8 cellular contexts compared by ENCODE assay signal in the genomic region with DNA sequence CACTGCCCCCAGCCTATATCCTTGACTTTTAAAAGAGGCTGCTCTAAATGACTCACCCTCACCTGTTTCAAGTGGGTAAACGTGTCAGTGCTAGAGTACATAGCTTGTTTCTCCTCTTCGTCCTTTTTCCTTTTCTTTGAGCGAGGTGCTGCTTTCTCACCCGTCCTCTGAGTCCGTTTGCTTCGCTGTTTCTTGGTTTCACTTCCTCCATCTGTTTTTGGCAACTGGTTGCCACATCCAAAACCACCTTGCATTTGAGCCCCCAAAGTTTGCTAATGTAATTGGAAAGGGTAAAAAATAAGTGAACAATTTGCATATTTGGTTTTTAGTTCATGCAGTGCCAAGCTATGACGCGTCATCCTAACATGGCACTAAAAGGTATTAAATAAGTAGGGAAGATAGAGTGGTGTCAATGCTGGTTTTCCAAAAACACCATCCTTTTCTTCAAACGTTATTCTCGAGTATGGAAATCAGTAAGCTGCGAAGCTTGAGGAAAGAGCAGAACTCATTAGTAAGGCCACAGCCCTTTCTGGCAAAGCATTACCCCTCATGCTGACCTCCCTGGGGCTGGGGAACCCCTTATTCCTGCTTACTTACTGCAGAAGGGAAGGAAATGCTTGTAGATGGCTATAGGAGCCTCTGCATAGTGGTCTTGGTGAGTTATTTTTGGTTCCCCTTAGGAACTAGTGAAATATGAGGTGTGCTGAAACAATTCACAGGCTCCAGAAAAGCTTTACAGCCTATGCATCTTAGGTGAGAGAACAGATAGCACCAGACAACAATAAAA.
DNase-seq lines count a peak whose midpoint lies in the region; ATAC-seq, FAIRE-seq and TF ChIP-seq lines count a peak whose summit lies in the region.

No MANE protein-coding gene starts in this region.

- H4K20me1 ChIP-seq in HepG2 (ENCODE audit: insufficient read depth, low read length) (no peaks in the 10 kb centered on the region), PC-9 (ENCODE audit: insufficient read depth) (no peaks in the 10 kb centered on the region; the same call in 1 of the 2 replicates)

- POLR2A ChIA-PET in HepG2 (lab: Yijun Ruan, JAX) (no interaction called here), PC-9 (lab: Charles Lee; ENCODE audit: unreplicated experiment) (no interaction called here)

- H3K4me2 ChIP-seq in HepG2 (ENCODE audit: low read depth, low read length) (no peak overlapping the region), PC-9 (no peak overlapping the region)

- peak; percentile 99 for FAIRE-seq in GM18507 (lab: Jason Lieb, UNC)
- FAIRE-seq in HepG2 (lab: Jason Lieb, UNC), result no peak
- FAIRE-seq in frontal cortex (lab: Jason Lieb, UNC), result no peak

- H3K27me3 ChIP-seq in HepG2 (ENCODE audit: control insufficient read depth in 1 of 2, insufficient read depth in 2 of 2, low read length in 2 of 2), result no peaks in the 10 kb centered on the region
- H3K27me3 ChIP-seq in PC-9 (ENCODE audit: insufficient read depth, low read depth), result no peaks in the 10 kb centered on the region

- peak; percentile 91 for ATAC-seq in GM21529 (IDR thresholded peaks at IDR 0.05; ENCODE audit: unreplicated experiment)
- ATAC-seq in HG03558 (IDR thresholded peaks at IDR 0.05; ENCODE audit: extremely low read depth, unreplicated experiment), result peak; percentile 68
- ATAC-seq in esophagus mucosa, result peak; percentile 43
- ATAC-seq in HepG2, result no peak

- H3K9me3 ChIP-seq in HepG2 (ENCODE audit: low read length), result no peaks in the 10 kb centered on the region
- H3K9me3 ChIP-seq in PC-9 (ENCODE audit: insufficient read depth, low read depth), result no peaks in the 10 kb centered on the region

- no peaks in the 10 kb centered on the region for H3K9me2 ChIP-seq in PC-9 (ENCODE audit: insufficient read depth)

- CTCF ChIA-PET in HepG2 (lab: Yijun Ruan, JAX; ENCODE audit: low intra/inter-chr PET ratio, low total read pairs), result no interaction called here
- CTCF ChIA-PET in PC-9 (lab: Charles Lee), result no interaction called here

- H3K4me3 ChIP-seq in HepG2 (replicated peaks in 1 of 3; ENCODE audit: insufficient read depth in 1 of 3, low read depth in 2 of 3, low read length in 3 of 3), result no peak overlapping the region
- no peak overlapping the region for H3K4me3 ChIP-seq in PC-9

- TF ChIP-seq EP300 in HepG2 (IDR thresholded peaks at IDR 0.05; ENCODE audit: low read depth in 2 of 2, low read length in 2 of 2) (no peak), HepG2 (CRISPR knock-in tag; IDR thresholded peaks at IDR 0.05; ENCODE audit: borderline replicate concordance) (no peak)

- H2AFZ ChIP-seq in HepG2 (ENCODE audit: low read length) (no peak overlapping the region), PC-9 (no peak overlapping the region)

- H3K36me3 ChIP-seq in HepG2 (replicated peaks in 1 of 2; ENCODE audit: control insufficient read depth in 1 of 2, insufficient read depth in 2 of 2, low read length in 2 of 2) (peaks cover 17 to 74% of the 10 kb centered on the region in 2 experiments), PC-9 (ENCODE audit: low read depth) (peaks cover 20% of the 10 kb centered on the region)

- H3K4me1 ChIP-seq in HepG2 (ENCODE audit: insufficient read depth, low read length) (no peaks in the 10 kb centered on the region), PC-9 (replicated peaks; ENCODE audit: insufficient read depth) (no peaks in the 10 kb centered on the region)

- intact Hi-C loops in HepG2 (cut with micrococcal nuclease; ENCODE audit: unreplicated experiment) (no loop called here), PC-9 (cut with micrococcal nuclease; ENCODE audit: unreplicated experiment) (no loop called here)

- WGBS in HepG2 (ENCODE audit: low lambda C conversion rate), result 97% methylated on average over 11 of the region's 11 CpGs

- no peak for TF ChIP-seq RAD21 in HepG2 (CRISPR knock-in tag; IDR thresholded peaks at IDR 0.05)

- TF ChIP-seq CTCF in HepG2 (CRISPR knock-in tag; IDR thresholded peaks at IDR 0.05), result no peak
- no peak for TF ChIP-seq CTCF in PC-9 (conservative IDR thresholded peaks at IDR 0.05)

- no peak for TF ChIP-seq POLR2A in HepG2 (IDR thresholded peaks at IDR 0.05; ENCODE audit: insufficient read depth in 1 of 2, low read depth in 2 of 2, low read length in 2 of 2)

- no peaks in the 10 kb centered on the region for H3K79me2 ChIP-seq in HepG2 (ENCODE audit: insufficient read depth, low read length)
- no peaks in the 10 kb centered on the region for H3K79me2 ChIP-seq in PC-9 (ENCODE audit: low read depth)

- BruUV-seq in HepG2 (replicated peaks; lab: Mats Ljungman, UMichigan), result no TSS peak
- BruUV-seq in PC-9 (replicated peaks; lab: Mats Ljungman, UMichigan), result no TSS peak

- no peak overlapping the region for H3K27ac ChIP-seq in HepG2 (ENCODE audit: extremely low read length, insufficient read depth, low read length)
- H3K27ac ChIP-seq in PC-9, result no peak overlapping the region

- no peak overlapping the region for H3K9ac ChIP-seq in HepG2 (ENCODE audit: insufficient read depth, low read depth, low read length)

- peak; percentile 37 for DNase-seq in GM18507 (ENCODE audit: extremely low spot score, insufficient read length, low read depth)
- DNase-seq in epidermal melanocyte (ENCODE audit: insufficient read length, low spot score), result no peak
- no peak for DNase-seq in HepG2 (ENCODE audit: low spot score)
- no peak for DNase-seq in PC-9
- no peak for DNase-seq in frontal cortex (ENCODE audit: low spot score in 2 of 2)

- in situ Hi-C loops in HepG2 (cut with HindIII; ENCODE audit: extremely low pct_ligation_motif_present, low pct_unique_long_range_greater_than_20kb), result no loop called here

- no peaks in the 10 kb centered on the region for H3F3A ChIP-seq in PC-9 (ENCODE audit: insufficient read depth, low read depth)

TF ChIP-seq in HepG2, 621 proteins besides CTCF, POLR2A, EP300 and RAD21:
- TF ChIP-seq BCL6 (CRISPR knock-in tag; IDR thresholded peaks at IDR 0.05) (no peak), ZNF703 (CRISPR knock-in tag; IDR thresholded peaks at IDR 0.05; ENCODE audit: borderline replicate concordance) (no peak)
- TF ChIP-seq, protein P1, sequence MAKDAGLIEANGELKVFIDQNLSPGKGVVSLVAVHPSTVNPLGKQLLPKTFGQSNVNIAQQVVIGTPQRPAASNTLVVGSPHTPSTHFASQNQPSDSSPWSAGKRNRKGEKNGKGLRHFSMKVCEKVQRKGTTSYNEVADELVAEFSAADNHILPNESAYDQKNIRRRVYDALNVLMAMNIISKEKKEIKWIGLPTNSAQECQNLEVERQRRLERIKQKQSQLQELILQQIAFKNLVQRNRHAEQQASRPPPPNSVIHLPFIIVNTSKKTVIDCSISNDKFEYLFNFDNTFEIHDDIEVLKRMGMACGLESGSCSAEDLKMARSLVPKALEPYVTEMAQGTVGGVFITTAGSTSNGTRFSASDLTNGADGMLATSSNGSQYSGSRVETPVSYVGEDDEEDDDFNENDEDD (CRISPR knock-in tag; IDR thresholded peaks at IDR 0.05; ENCODE audit: borderline replicate concordance), result no peak
TF ChIP-seq in HepG2: peak in this region for 0.
